ENCODE assay signal across 31 cellular contexts in the genomic region with DNA sequence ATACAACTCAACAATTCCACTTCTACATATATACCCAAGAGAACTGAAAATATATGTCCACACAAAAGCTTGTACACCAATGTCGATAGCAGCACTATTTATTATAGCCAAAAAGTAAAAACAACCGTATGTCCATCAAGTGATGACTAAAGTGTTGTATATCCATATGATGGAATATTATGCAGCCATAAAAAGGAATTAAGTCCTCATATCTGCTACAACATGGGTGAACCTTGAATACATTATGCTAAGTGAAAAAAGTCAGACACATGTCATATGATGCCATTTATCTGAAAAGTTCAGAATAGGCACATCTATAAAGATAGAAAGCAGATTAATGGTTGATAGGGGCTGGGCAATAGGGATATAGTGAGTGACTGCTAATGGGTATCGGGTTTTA.
"Had no signal": no experiment of that assay in that cellular context is flagged by ENCODE, and none has a peak within 500 bp of the region (broad histone marks: within the 10 kb centered on the region; RNA-seq: fewer than 3 reads in every experiment).

No MANE protein-coding gene starts in this region.

- H3K4me1 ChIP-seq: neural progenitor cell, parathyroid adenoma, testis had no signal

- H3K27ac Mint-ChIP-seq: natural killer cell; neural progenitor cell; progenitor cell of endocrine pancreas; stimulated activated memory B cell treated with anti-CD40 and anti-IgM and Interleukin-4, amounts not matched to agents 10 μg/mL and 1 μg/mL and 100 μg/mL, for 72 hours; stimulated activated naive CD8-positive, alpha-beta T cell treated with anti-CD3 and anti-CD28 coated beads, Interleukin-15, amount 100 ng/mL, for 72 hours; type B pancreatic cell had no signal

- H3K9ac ChIP-seq: neural progenitor cell, parathyroid adenoma had no signal

- H3K4me3 Mint-ChIP-seq: natural killer cell; nephron; neural progenitor cell; stimulated activated memory B cell treated with anti-CD40 and anti-IgM and Interleukin-4, amounts not matched to agents 10 μg/mL and 1 μg/mL and 100 μg/mL, for 72 hours; stimulated activated naive CD8-positive, alpha-beta T cell treated with anti-CD3 and anti-CD28 coated beads, Interleukin-15, amount 100 ng/mL, for 72 hours; type B pancreatic cell had no signal

- ATAC-seq: natural killer cell; psoas muscle; right cardiac atrium; sciatic nerve; stimulated activated memory B cell treated with anti-CD40 and anti-IgM and Interleukin-4, amounts not matched to agents 10 μg/mL and 1 μg/mL and 100 μg/mL, for 72 hours; stimulated activated naive CD8-positive, alpha-beta T cell treated with anti-CD3 and anti-CD28 coated beads, Interleukin-15, amount 100 ng/mL, for 72 hours; stimulated activated naive CD8-positive, alpha-beta T cell treated with anti-CD3 and anti-CD28 coated beads, Interleukin-15, Interleukin-2, amounts not matched to agents 100 U/mL and 50 U/mL, for 24 hours; upper lobe of right lung had no signal

- H3K27me3 Mint-ChIP-seq: progenitor cell of endocrine pancreas had no signal

- H3K79me2 ChIP-seq: parathyroid adenoma had no signal

- H3K36me3 Mint-ChIP-seq: neural progenitor cell, type B pancreatic cell had no signal

- DNase-seq: natural killer cell; occipital lobe; ovary; posterior cingulate gyrus; psoas muscle; right cardiac atrium; spleen; stimulated activated CD4-positive, alpha-beta T cell treated with anti-CD3 and anti-CD28 coated beads, Interleukin-12 subunit alpha, Interleukin-12 subunit beta, amount 100 ng/mL, for 4 hours; stimulated activated CD4-positive, alpha-beta T cell treated with anti-CD3 and anti-CD28 coated beads, Interleukin-1b, Interleukin-23, amount 100 ng/mL, for 48 hours; stimulated activated CD4-positive, alpha-beta T cell treated with anti-CD3 and anti-CD28 coated beads, Interleukin-4, amount 100 ng/mL, for 1 hour; stimulated activated CD4-positive, alpha-beta T cell treated with anti-CD3 and anti-CD28 coated beads, Interleukin-4, amount 100 ng/mL, for 4 hours; stimulated activated CD8-positive, alpha-beta memory T cell treated with anti-CD3 and anti-CD28 coated beads, Interleukin-4, amount 100 ng/mL, for 48 hours; stimulated activated naive CD4-positive, alpha-beta T cell; stimulated activated naive CD8-positive, alpha-beta T cell treated with anti-CD3 and anti-CD28 coated beads, Interleukin-15, amount 100 ng/mL, for 72 hours; stimulated activated naive CD8-positive, alpha-beta T cell treated with anti-CD3 and anti-CD28 coated beads, Interleukin-15, Interleukin-2, amounts not matched to agents 100 U/mL and 50 U/mL, for 24 hours; substantia nigra; testis; tibial artery; transverse colon; upper lobe of right lung; uterus had no signal

- H3K9me3 ChIP-seq: ovary, psoas muscle, testis, upper lobe of right lung, uterus had no signal

- H3K27ac ChIP-seq: neural progenitor cell, ovary, parathyroid adenoma, psoas muscle, skin epidermis, suprapubic skin, testis, tibial artery, transverse colon, upper lobe of right lung, uterus had no signal

- H3K36me3 ChIP-seq: ovary, spleen, suprapubic skin, tibial artery, transverse colon, upper lobe of right lung, uterus had no signal

- H3K4me3 ChIP-seq: neural progenitor cell, ovary, psoas muscle, skin epidermis, smooth muscle cell, spleen, suprapubic skin, testis, tibial artery, transverse colon, upper lobe of right lung, uterus had no signal

- H2AFZ ChIP-seq: neural progenitor cell, parathyroid adenoma had no signal

- H3K27me3 ChIP-seq: neural progenitor cell, ovary, spleen, suprapubic skin, testis, tibial artery, transverse colon, upper lobe of right lung, uterus had no signal

- H3K4me2 ChIP-seq: neural progenitor cell, smooth muscle cell had no signal

- H3K9me3 Mint-ChIP-seq: natural killer cell had no signal
